ENCODE assay signal across 11 cellular contexts in genomic region chr2:127039387-127040031, GRCh38.
DNase-seq lines count a peak whose midpoint lies in the region; ATAC-seq and TF ChIP-seq lines count a peak whose summit lies in the region.
"Had no signal": no experiment of that assay in that cellular context is flagged by ENCODE, and none has a peak within 500 bp of the region (broad histone marks: within the 10 kb centered on the region; RNA-seq: fewer than 3 reads in every experiment).

No MANE protein-coding gene starts in this region.

- no peak for DNase-seq in sciatic nerve (ENCODE audit: low spot score)
- DNase-seq in foreskin keratinocyte = no peak
- no peak for DNase-seq in NCI-H1930 (lab: John Stamatoyannopoulos, UW)
- DNase-seq: activated naive CD4-positive, alpha-beta T cell treated with anti-CD3 and anti-CD28 coated beads for 36 hours; NCI-H69; stimulated activated naive CD4-positive, alpha-beta T cell treated with Interleukin-2 at 50 U/mL for 16 hours had no signal

- intact Hi-C loops in sciatic nerve (cut with DNase I) = no loop called here

- no peak for TF ChIP-seq CTCF in foreskin keratinocyte (conservative IDR thresholded peaks at IDR 0.05)

- H3K27ac ChIP-seq in foreskin keratinocyte = no peak overlapping the region
- H3K27ac ChIP-seq: epithelial cell of prostate had no signal

- ATAC-seq in GM18868 (IDR thresholded peaks at IDR 0.05; ENCODE audit: unreplicated experiment) (peak; percentile 74), GM21529 (IDR thresholded peaks at IDR 0.05; ENCODE audit: unreplicated experiment) (peak; percentile 64), HG03342 (IDR thresholded peaks at IDR 0.05; ENCODE audit: unreplicated experiment) (peak; percentile 61), sciatic nerve (peak; percentile 22), foreskin keratinocyte (no peak), esophagus mucosa (no peak)

- no peaks in the 10 kb centered on the region for H3K4me1 ChIP-seq in foreskin keratinocyte

- no peaks in the 10 kb centered on the region for H3K27me3 ChIP-seq in foreskin keratinocyte

Comparison
In these comparisons a context has a peak if more than half of its experiments do, and no peak if none do; other contexts are left out.
1. ATAC-seq: peak in GM18868 (single experiment), GM21529 (single experiment), HG03342 (single experiment) and sciatic nerve (single experiment); none in foreskin keratinocyte (single experiment) and esophagus mucosa (single experiment).